Comparison of ENCODE assay signal across 9 cellular contexts in genomic region chr2:177396630-177397460, GRCh38. TPM values are rescaled to one million over a fixed set of nuclear protein-coding genes. Genes with fewer than 3 reads are reported as not detected.
DNase-seq lines count a peak whose midpoint lies in the region; ATAC-seq, FAIRE-seq and TF ChIP-seq lines count a peak whose summit lies in the region.
"Had no signal": no experiment of that assay in that cellular context is flagged by ENCODE, and none has a peak within 500 bp of the region (broad histone marks: within the 10 kb centered on the region; RNA-seq: fewer than 3 reads in every experiment).

No MANE protein-coding gene starts in this region.

- H3K9me3 Mint-ChIP-seq in memory B cell: no peaks in the 10 kb centered on the region
- H3K9me3 Mint-ChIP-seq: naive B cell had no signal

- H3K4me3 ChIP-seq in brain microvascular endothelial cell (ENCODE audit: low read depth, low read length) (no peak overlapping the region), small intestine (ENCODE audit: low read depth in 1 of 2, low read length in 2 of 2) (no peak overlapping the region)

- DNase-seq in AG09319 (ENCODE audit: extremely low read depth, low read depth) (peak; percentile 24), brain microvascular endothelial cell (peak; percentile 56), memory B cell (ENCODE audit: low spot score in 2 of 2) (no peak), left colon (no peak), frontal cortex (ENCODE audit: low spot score in 2 of 2) (no peak), omental fat pad (ENCODE audit: low spot score) (no peak), small intestine (no peak)
- DNase-seq: naive B cell had no signal

- peaks cover 6% of the 10 kb centered on the region for H3K36me3 Mint-ChIP-seq in memory B cell

- 85 to 93% (median 86%) methylated on average over 11 of the region's 11 CpGs for WGBS in small intestine, 3 donors

- no peaks in the 10 kb centered on the region for H3K9me3 ChIP-seq in small intestine (ENCODE audit: control insufficient read depth, low read depth)

- H3K4me1 Mint-ChIP-seq in memory B cell: peaks cover 39% of the 10 kb centered on the region

- peaks cover 6 to 15% of the 10 kb centered on the region in 2 donors for H3K4me1 ChIP-seq in small intestine (ENCODE audit: control insufficient read depth in 2 of 2, insufficient read depth in 1 of 2, low read depth in 1 of 2, low read length in 1 of 2)

- in situ Hi-C loops in brain microvascular endothelial cell (cut with HindIII; ENCODE audit: low pct_ligation_motif_present, low sequenced_read_pairs): no loop called here

- no peaks in the 10 kb centered on the region for H3K27me3 Mint-ChIP-seq in memory B cell
- H3K27me3 Mint-ChIP-seq: naive B cell had no signal

- intact Hi-C loops in left colon (cut with DNase I, micrococcal nuclease): no loop called here

- H3K27ac ChIP-seq in brain microvascular endothelial cell: peak overlapping the region; percentile 84
- H3K27ac ChIP-seq in small intestine (ENCODE audit: low read depth in 1 of 2, low read length in 1 of 2): no peak overlapping the region

- peak overlapping the region; percentile 1 for H3K27ac Mint-ChIP-seq in memory B cell

- ATAC-seq in memory B cell (ENCODE audit: low read depth): no peak
- ATAC-seq in left colon: no peak
- ATAC-seq in omental fat pad (ENCODE audit: low FRiP score): no peak

- H3K4me3 Mint-ChIP-seq in memory B cell: no peak overlapping the region

- no peak for TF ChIP-seq RAD21 in Ishikawa (IDR thresholded peaks at IDR 0.05; ENCODE audit: low read depth)

- no peaks in the 10 kb centered on the region for H3K36me3 ChIP-seq in brain microvascular endothelial cell (replicated peaks)
- no peaks in the 10 kb centered on the region for H3K36me3 ChIP-seq in small intestine (ENCODE audit: control insufficient read depth in 2 of 2, insufficient read depth in 2 of 2, low read length in 2 of 2)

- H3K27me3 ChIP-seq in brain microvascular endothelial cell (replicated peaks) (no peaks in the 10 kb centered on the region), small intestine (ENCODE audit: control insufficient read depth in 2 of 2, insufficient read depth in 2 of 2, low read length in 2 of 2) (no peaks in the 10 kb centered on the region)

- peak; percentile 18; the same call in 1 of the 2 replicates for TF ChIP-seq EP300 in Ishikawa (IDR thresholded peaks at IDR 0.05; ENCODE audit: borderline replicate concordance)

- FAIRE-seq in frontal cortex (lab: Jason Lieb, UNC) (no peak), small intestine (lab: Jason Lieb, UNC) (no peak)

- no peak for TF ChIP-seq CTCF in AG09319 (IDR thresholded peaks at IDR 0.05; ENCODE audit: low read depth, low read length)
- TF ChIP-seq CTCF in brain microvascular endothelial cell (IDR thresholded peaks at IDR 0.05; ENCODE audit: low read depth, low read length, missing control alignments): no peak
- no peak for TF ChIP-seq CTCF in omental fat pad (IDR thresholded peaks at IDR 0.05)

TF ChIP-seq in Ishikawa, 13 proteins besides CTCF, POLR2A, EP300 and RAD21:
- TF ChIP-seq MAX (IDR thresholded peaks at IDR 0.05) (no peak), EGR1 (IDR thresholded peaks at IDR 0.05) (no peak), TEAD4 (IDR thresholded peaks at IDR 0.05) (peak; percentile 71), REST (IDR thresholded peaks at IDR 0.05; ENCODE audit: low read depth) (no peak), NFIC (IDR thresholded peaks at IDR 0.05) (peak; percentile 38)

RNA-seq across cellular contexts. Expression of gene AGPS, which starts 4.3 kb away (rescaled TPM):
- 10 to 100 TPM; 54.9 to 62.3 TPM for total RNA-seq in left colon
- 55.8 TPM for total RNA-seq in frontal cortex
- total RNA-seq in omental fat pad: 10 to 100 TPM; 21.6 to 33.0 (median 29.0) TPM
- 10 to 100 TPM in 1 of 3 donors, 1 to 10 TPM in 2; 7.6 to 14.1 (median 9.4) TPM for polyA plus RNA-seq in small intestine

Comparison
In these comparisons a context has a peak if more than half of its experiments do, and no peak if none do; other contexts are left out.
1. DNase-seq: peak in AG09319 (single experiment) and brain microvascular endothelial cell (single experiment); none in memory B cell (0 of 2), left colon (0 of 2), frontal cortex (0 of 2), omental fat pad (single experiment) and small intestine (single experiment).